Comparison of ENCODE assay signal across 8 cellular contexts in genomic region chr4:169270810-169271691, GRCh38. TPM values are rescaled to one million over a fixed set of nuclear protein-coding genes. Genes with fewer than 3 reads are reported as not detected.
DNase-seq lines count a peak whose midpoint lies in the region; ATAC-seq and TF ChIP-seq lines count a peak whose summit lies in the region.

Gene SH3RF1, minus strand, starts transcription at chr4:169270956. Its CDS starts 1,744 bp downstream, at chr4:169269212.

- H2AFZ ChIP-seq in PC-3 (ENCODE audit: low read length), result peak within 1 kb of the TSS; percentile 85

- peaks cover 55% of the 10 kb centered on the region for H3K79me2 ChIP-seq in PC-3 (ENCODE audit: low read length)

- H3K27ac ChIP-seq in PC-3 (ENCODE audit: low read length), result peak within 1 kb of the TSS; percentile 72

- TF ChIP-seq CTCF in GM20000 (IDR thresholded peaks at IDR 0.05; ENCODE audit: extremely low read depth, missing control alignments), result peak; percentile 16
- TF ChIP-seq CTCF in PC-3 (conservative IDR thresholded peaks at IDR 0.05; ENCODE audit: low read depth, low read length), result no peak; the same call in 1 of the 2 replicates
- peak; percentile 20 for TF ChIP-seq CTCF in astrocyte of the spinal cord (IDR thresholded peaks at IDR 0.05; ENCODE audit: low read depth, low read length)

- no peaks in the 10 kb centered on the region for H3K27me3 ChIP-seq in PC-3 (ENCODE audit: low read length)

- H3K4me3 ChIP-seq in PC-3 (ENCODE audit: low read length), result peak within 1 kb of the TSS; percentile 87
- peak within 1 kb of the TSS; percentile 85 for H3K4me3 ChIP-seq in astrocyte of the spinal cord (ENCODE audit: low read depth, low read length)

- H3K9me3 ChIP-seq in ES-I3 (ENCODE audit: control insufficient read depth, insufficient read depth, low read length), result no peaks in the 10 kb centered on the region
- H3K9me3 ChIP-seq in PC-3 (ENCODE audit: low read length), result no peaks in the 10 kb centered on the region

- ATAC-seq in HG03571 (IDR thresholded peaks at IDR 0.05; ENCODE audit: unreplicated experiment), result peak; percentile 63
- ATAC-seq in PC-3, result peak; percentile 73

- H3F3A ChIP-seq in PC-3 (ENCODE audit: low read length, unreplicated experiment), result no peaks in the 10 kb centered on the region

- CTCF ChIA-PET in PC-3 (lab: Charles Lee), result interaction anchor here (0.6 kb wide), 1 partner anchor 159 kb away, joined by 3 read pairs; no protein-coding TSS in a partner anchor

- no peaks in the 10 kb centered on the region for H3K9me2 ChIP-seq in PC-3 (replicated peaks; ENCODE audit: low read length)

- DNase-seq in GM20000 (ENCODE audit: low spot score), result peak; percentile 89
- peak; percentile 83 for DNase-seq in PC-3
- peak; percentile 90 for DNase-seq in astrocyte of the spinal cord (ENCODE audit: low read depth, low spot score)
- peak; percentile 18 to 86 (median 71) for DNase-seq in hypothalamus (lab: John Stamatoyannopoulos, UW)
- no peak for DNase-seq in renal cortical epithelial cell (ENCODE audit: low read depth)
- DNase-seq in T-helper 9 cell, result no peak

- peaks cover 13% of the 10 kb centered on the region for H4K20me1 ChIP-seq in PC-3 (ENCODE audit: low read length)

- intact Hi-C loops in PC-3 (cut with micrococcal nuclease), result loop anchor here (1.0 to 10.0 kb wide), 4 partner anchors 46 to 249 kb away; no protein-coding TSS in a partner anchor

- POLR2A ChIA-PET in PC-3 (lab: Charles Lee; ENCODE audit: unreplicated experiment), result no interaction called here

- peak within 1 kb of the TSS; percentile 95 for H3K4me2 ChIP-seq in PC-3 (ENCODE audit: low read length)

- no TSS peak for BruUV-seq in PC-3 (replicated peaks; lab: Mats Ljungman, UMichigan)

- H3K4me1 ChIP-seq in ES-I3 (ENCODE audit: insufficient read depth, low read length) (peaks cover 25% of the 10 kb centered on the region), PC-3 (ENCODE audit: insufficient read depth, low read length) (peaks cover 30% of the 10 kb centered on the region)

- H3K9ac ChIP-seq in ES-I3 (ENCODE audit: low read depth, low read length), result peak within 1 kb of the TSS; percentile 96
- peak within 1 kb of the TSS; percentile 84 for H3K9ac ChIP-seq in PC-3 (ENCODE audit: low read length)

- no peaks in the 10 kb centered on the region for H3K36me3 ChIP-seq in ES-I3 (ENCODE audit: insufficient read depth, low read length)
- peaks cover 2% of the 10 kb centered on the region for H3K36me3 ChIP-seq in PC-3 (ENCODE audit: low read depth, low read length)

- in situ Hi-C loops in astrocyte of the spinal cord (cut with HindIII; ENCODE audit: low sequenced_read_pairs), result no loop called here

RNA-seq across cellular contexts. Expression of gene SH3RF1, which starts in this region (rescaled TPM):
- total RNA-seq in PC-3 (2014; rRNA removed) (20.2 and 21.0 TPM in 2 replicates), renal cortical epithelial cell (10.2 and 12.7 TPM in 2 replicates)

Comparison
In these comparisons a context has a peak if more than half of its experiments do, and no peak if none do; other contexts are left out.
1. DNase-seq: peak in GM20000 (single experiment), PC-3 (single experiment), astrocyte of the spinal cord (single experiment) and hypothalamus (51 of 51); none in renal cortical epithelial cell (single experiment) and T-helper 9 cell (single experiment).